16 cellular contexts compared by ENCODE assay signal in genomic region chr7:100142461-100142860, GRCh38. TPM values are rescaled to one million over a fixed set of nuclear protein-coding genes. Genes with fewer than 3 reads are reported as not detected.
DNase-seq lines count a peak whose midpoint lies in the region; ATAC-seq and TF ChIP-seq lines count a peak whose summit lies in the region.
"Had no signal": no experiment of that assay in that cellular context is flagged by ENCODE, and none has a peak within 500 bp of the region (broad histone marks: within the 10 kb centered on the region; RNA-seq: fewer than 3 reads in every experiment).

No MANE protein-coding gene starts in this region.

- BruUV-seq in IMR-90 (replicated peaks; lab: Mats Ljungman, UMichigan) = no TSS peak

- H3K4me2 ChIP-seq in IMR-90 (ENCODE audit: low read depth, low read length) = no peak overlapping the region
- H3K4me2 ChIP-seq: GM23338 had no signal

- no peak overlapping the region for H3K9ac ChIP-seq in IMR-90 (ENCODE audit: low read depth, low read length)

- no peaks in the 10 kb centered on the region for H3K79me1 ChIP-seq in IMR-90 (ENCODE audit: low read depth in 1 of 2, low read length in 2 of 2)

- H2BK120ac ChIP-seq in IMR-90 (ENCODE audit: low read depth, low read length) = no peak overlapping the region

- no peaks in the 10 kb centered on the region for H3K4me1 ChIP-seq in IMR-90 (ENCODE audit: control insufficient read depth, insufficient read depth, low read length)
- peaks cover 68 to 74% of the 10 kb centered on the region in 2 experiments for H3K4me1 ChIP-seq in neutrophil (ENCODE audit: control insufficient read depth in 1 of 2, insufficient read depth in 1 of 2, low read depth in 1 of 2, low read length in 1 of 2)
- H3K4me1 ChIP-seq in left ventricle myocardium inferior = no peaks in the 10 kb centered on the region

- no peak for TF ChIP-seq POLR2A in IMR-90 (IDR thresholded peaks at IDR 0.05; ENCODE audit: low read depth, low read length)

- no peak overlapping the region for H2AK5ac ChIP-seq in IMR-90 (ENCODE audit: low read depth, low read length)

- H3K9me3 Mint-ChIP-seq in CD14-positive monocyte = peaks cover 0 to 3% (median 0%) of the 10 kb centered on the region in 7 donors
- H3K9me3 Mint-ChIP-seq: CD4-positive, alpha-beta T cell; CD8-positive, alpha-beta memory T cell; H9 had no signal

- ATAC-seq in IMR-90 (ENCODE audit: low read depth) (no peak), GM18511 (IDR thresholded peaks at IDR 0.05; ENCODE audit: unreplicated experiment) (no peak)
- ATAC-seq: GM12878, GM23338, HCT116 had no signal

- H2AFZ ChIP-seq in IMR-90 (replicated peaks; ENCODE audit: low read length, poor library complexity) = no peak overlapping the region
- H2AFZ ChIP-seq: GM23338 had no signal

- no peak overlapping the region for H4K5ac ChIP-seq in IMR-90 (ENCODE audit: low read depth, low read length)

- TF ChIP-seq CTCF in CD14-positive monocyte (IDR thresholded peaks at IDR 0.05) = no peak
- no peak for TF ChIP-seq CTCF in IMR-90 (conservative IDR thresholded peaks at IDR 0.05; ENCODE audit: low read depth, low read length)
- TF ChIP-seq CTCF in neutrophil (IDR thresholded peaks at IDR 0.05) = no peak
- no peak for TF ChIP-seq CTCF in left ventricle myocardium inferior (IDR thresholded peaks at IDR 0.05; ENCODE audit: borderline replicate concordance)

- no peak overlapping the region for H3K4ac ChIP-seq in IMR-90 (ENCODE audit: low read depth, low read length)

- H3K27ac Mint-ChIP-seq in CD14-positive monocyte = peak overlapping the region in 1 of 7 donors; percentile 28
- H3K27ac Mint-ChIP-seq: CD4-positive, alpha-beta T cell; CD8-positive, alpha-beta memory T cell; GM23338; H9 had no signal

- H2AK9ac ChIP-seq in IMR-90 (replicated peaks; ENCODE audit: low read depth, low read length, poor library complexity) = no peak overlapping the region

- 83% methylated on average over 1 of the region's 3 CpGs; no CpG with 5 or more reads in 1 of the 2 experiments for WGBS in IMR-90 (ENCODE audit: extremely low coverage in 2 of 2, insufficient read length in 1 of 2), 2 experiments

- no peak overlapping the region for H2BK5ac ChIP-seq in IMR-90 (ENCODE audit: low read depth, low read length, poor library complexity, severe bottlenecking)

- H3K27me3 Mint-ChIP-seq in CD14-positive monocyte (ENCODE audit: low read depth in 3 of 3) = peaks cover 0 to 10% (median 2%) of the 10 kb centered on the region in 3 donors
- H3K27me3 Mint-ChIP-seq: CD4-positive, alpha-beta T cell had no signal

- H3K4me3 ChIP-seq in IMR-90 (ENCODE audit: insufficient read depth, low read depth, low read length) = no peak overlapping the region
- H3K4me3 ChIP-seq in neutrophil (ENCODE audit: low read depth in 1 of 2, low read length in 1 of 2) = peak overlapping the region in 1 of 2 experiments; percentile 43
- H3K4me3 ChIP-seq in left ventricle myocardium inferior = no peak overlapping the region
- H3K4me3 ChIP-seq: GM12878, GM23338 had no signal

- H2BK15ac ChIP-seq in IMR-90 (ENCODE audit: low read depth, low read length) = no peak overlapping the region

- no peak overlapping the region for H3K14ac ChIP-seq in IMR-90 (replicated peaks; ENCODE audit: low read depth, low read length)

- peak; percentile 15 for DNase-seq in CD14-positive monocyte (ENCODE audit: low spot score)
- DNase-seq in IMR-90 = no peak
- DNase-seq in left ventricle myocardium inferior = no peak
- DNase-seq in NCI-H1436 treated with DMSO at 0.1 percent for 48 hours (lab: John Stamatoyannopoulos, UW) = no peak
- DNase-seq: CD4-positive, alpha-beta T cell; CD8-positive, alpha-beta memory T cell; DMS 273 treated with DMSO at 0.1 percent for 48 hours; DMS79; EL; GDM1; H9 had no signal

- no peak overlapping the region for H3K4me3 Mint-ChIP-seq in CD14-positive monocyte
- H3K4me3 Mint-ChIP-seq: CD8-positive, alpha-beta memory T cell; GM23338; H9 had no signal

- CTCF ChIA-PET in IMR-90 (lab: Yijun Ruan, JAX) = interaction anchor here (0.6 to 0.9 kb wide), 2 partner anchors 11 to 821 kb away, joined by 3 read pairs; no protein-coding TSS in a partner anchor

- no peak overlapping the region for H2BK20ac ChIP-seq in IMR-90 (ENCODE audit: low read depth, low read length)

- TF ChIP-seq RAD21 in IMR-90 (IDR thresholded peaks at IDR 0.05; ENCODE audit: low read length) = no peak

- no peaks in the 10 kb centered on the region for H3K27me3 ChIP-seq in IMR-90 (ENCODE audit: control insufficient read depth, insufficient read depth, low read length)
- H3K27me3 ChIP-seq in neutrophil = no peaks in the 10 kb centered on the region
- peaks cover 15% of the 10 kb centered on the region for H3K27me3 ChIP-seq in left ventricle myocardium inferior (ENCODE audit: low read depth)

- H3K56ac ChIP-seq in IMR-90 (ENCODE audit: extremely low read depth, insufficient read depth, low read length) = no peak overlapping the region

- intact Hi-C loops in CD14-positive monocyte (cut with micrococcal nuclease) = loop anchor here in 1 of 2 donors (10.0 kb wide), 1 partner anchor 212 kb away; the partner anchor contains the start of gene PILRB
- intact Hi-C loops in IMR-90 (cut with micrococcal nuclease) = no loop called here
- intact Hi-C loops in left ventricle myocardium inferior (cut with micrococcal nuclease) = no loop called here

- H3K23ac ChIP-seq in IMR-90 (ENCODE audit: low read depth, low read length) = no peak overlapping the region

- H3K27ac ChIP-seq in IMR-90 (ENCODE audit: insufficient read depth, low read length) = no peak overlapping the region
- peak overlapping the region; percentile 94 for H3K27ac ChIP-seq in neutrophil
- no peak overlapping the region for H3K27ac ChIP-seq in left ventricle myocardium inferior (replicated peaks)

- H3K9me3 ChIP-seq in IMR-90 (ENCODE audit: control insufficient read depth, insufficient read depth, low read length) (no peaks in the 10 kb centered on the region), neutrophil (no peaks in the 10 kb centered on the region), left ventricle myocardium inferior (replicated peaks) (no peaks in the 10 kb centered on the region)

- H3K36me3 ChIP-seq in IMR-90 (ENCODE audit: control insufficient read depth, insufficient read depth, low read length) = no peaks in the 10 kb centered on the region
- no peaks in the 10 kb centered on the region for H3K36me3 ChIP-seq in neutrophil
- H3K36me3 ChIP-seq in left ventricle myocardium inferior = no peaks in the 10 kb centered on the region

- H3K9me1 ChIP-seq in IMR-90 (ENCODE audit: insufficient read depth, low read length) = no peaks in the 10 kb centered on the region

- no peaks in the 10 kb centered on the region for H3K36me3 Mint-ChIP-seq in CD14-positive monocyte

- H4K8ac ChIP-seq in IMR-90 (ENCODE audit: low read depth in 2 of 2, low read length in 2 of 2) = no peak overlapping the region

- no peak overlapping the region for H3K18ac ChIP-seq in IMR-90 (ENCODE audit: low read depth, low read length)

- dilution Hi-C loops in IMR-90 (cut with HindIII; ENCODE audit: low sequenced_read_pairs, unreplicated experiment) = no loop called here

- peaks cover 32% of the 10 kb centered on the region for H3K4me1 Mint-ChIP-seq in CD14-positive monocyte

- no peak overlapping the region for H4K91ac ChIP-seq in IMR-90 (ENCODE audit: insufficient read depth, low read depth, low read length)

- in situ Hi-C loops in IMR-90 (cut with MboI; ENCODE audit: low sequenced_read_pairs) = no loop called here

- POLR2A ChIA-PET in IMR-90 (lab: Charles Lee; ENCODE audit: unreplicated experiment) = no interaction called here

- H4K20me1 ChIP-seq in IMR-90 (ENCODE audit: insufficient read depth, low read length) = no peaks in the 10 kb centered on the region

TF ChIP-seq in IMR-90, 13 proteins besides CTCF, POLR2A, EP300 and RAD21 (continues in another document):
- TF ChIP-seq MXI1 (IDR thresholded peaks at IDR 0.05; ENCODE audit: borderline replicate concordance, low read depth, low read length) = no peak
- 0 out of 2 replicates have a peak, but pooled peaks have one; percentile 13 for TF ChIP-seq CEBPB (IDR thresholded peaks at IDR 0.05; ENCODE audit: low read depth, low read length)
- no peak for TF ChIP-seq FOS (IDR thresholded peaks at IDR 0.05; ENCODE audit: low read depth, low read length)

RNA-seq across cellular contexts. Expression of gene LAMTOR4, which starts 6.3 kb away (rescaled TPM):
- polyA plus RNA-seq in CD14-positive monocyte (100 to 1,000 TPM; 621 to 754 TPM), IMR-90 (2012; rRNA removed) (268 and 289 TPM in 2 replicates)
- total RNA-seq in IMR-90 (2012; rRNA removed) (131 and 134 TPM in 2 replicates), left ventricle myocardium inferior (100 TPM)
- 524 and 774 TPM in 2 replicates for polyA plus RNA-seq in IMR-90 (2012; cell fraction: cytosol; rRNA removed)
- 184 and 232 TPM in 2 replicates for polyA plus RNA-seq in IMR-90 (2012; cell fraction: nucleus; rRNA removed; ENCODE audit: low replicate concordance)

RNA-seq across cellular contexts. Expression of gene MBLAC1, which starts 15.7 kb away (rescaled TPM):
- polyA plus RNA-seq in CD14-positive monocyte (under 1 TPM; 0.59 to 0.81 TPM), IMR-90 (2012; rRNA removed) (1.4 and 1.6 TPM in 2 replicates)
- total RNA-seq in IMR-90 (2012; rRNA removed) (0.56 and 0.72 TPM in 2 replicates), left ventricle myocardium inferior (2.0 TPM)
- 2.8 and 3.1 TPM in 2 replicates for polyA plus RNA-seq in IMR-90 (2012; cell fraction: cytosol; rRNA removed)
- 1.8 and 3.1 TPM in 2 replicates for polyA plus RNA-seq in IMR-90 (2012; cell fraction: nucleus; rRNA removed; ENCODE audit: low replicate concordance)

RNA-seq across cellular contexts. Expression of gene TRAPPC14, which starts 16.1 kb away (rescaled TPM):
- polyA plus RNA-seq in CD14-positive monocyte = 1 to 10 TPM; 1.0 to 1.6 TPM
- total RNA-seq in IMR-90 (2012; rRNA removed) = 4.4 and 4.5 TPM in 2 replicates
- 14.1 and 15.9 TPM in 2 replicates for polyA plus RNA-seq in IMR-90 (2012; rRNA removed)
- polyA plus RNA-seq in IMR-90 (2012; cell fraction: cytosol; rRNA removed) = 6.7 and 16.7 TPM in 2 replicates
- 41.4 and 101 TPM in 2 replicates for polyA plus RNA-seq in IMR-90 (2012; cell fraction: nucleus; rRNA removed; ENCODE audit: low replicate concordance)
- 7.1 TPM for total RNA-seq in left ventricle myocardium inferior

RNA-seq across cellular contexts. Expression of gene CNPY4, which starts 23.0 kb away (rescaled TPM):
- 1 to 10 TPM; 6.2 TPM for polyA plus RNA-seq in CD14-positive monocyte
- total RNA-seq in IMR-90 (2012; rRNA removed) = 13.3 and 20.0 TPM in 2 replicates
- polyA plus RNA-seq in IMR-90 (2012; rRNA removed) = 18.1 and 21.9 TPM in 2 replicates
- 9.3 and 14.0 TPM in 2 replicates for polyA plus RNA-seq in IMR-90 (2012; cell fraction: cytosol; rRNA removed)
- polyA plus RNA-seq in IMR-90 (2012; cell fraction: nucleus; rRNA removed; ENCODE audit: low replicate concordance) = 10.9 and 19.5 TPM in 2 replicates
- total RNA-seq in left ventricle myocardium inferior = 8.5 TPM

RNA-seq across cellular contexts. Expression of gene TAF6, which starts 23.3 kb away (rescaled TPM):
- 10 to 100 TPM in 1 of 2 donors, 1 to 10 TPM in 1; 9.6 to 11.0 TPM for polyA plus RNA-seq in CD14-positive monocyte
- total RNA-seq in IMR-90 (2012; rRNA removed) = 11.3 and 14.4 TPM in 2 replicates
- polyA plus RNA-seq in IMR-90 (2012; rRNA removed) = 55.3 and 56.5 TPM in 2 replicates
- 48.4 and 56.7 TPM in 2 replicates for polyA plus RNA-seq in IMR-90 (2012; cell fraction: cytosol; rRNA removed)
- 51.7 and 92.5 TPM in 2 replicates for polyA plus RNA-seq in IMR-90 (2012; cell fraction: nucleus; rRNA removed; ENCODE audit: low replicate concordance)
- total RNA-seq in left ventricle myocardium inferior = 34.1 TPM
